14 cellular contexts compared by ENCODE assay signal in genomic region chr4:184849184-184849583, GRCh38. TPM values are rescaled to one million over a fixed set of nuclear protein-coding genes. Genes with fewer than 3 reads are reported as not detected.
DNase-seq lines count a peak whose midpoint lies in the region; ATAC-seq and TF ChIP-seq lines count a peak whose summit lies in the region.
"Had no signal": no experiment of that assay in that cellular context is flagged by ENCODE, and none has a peak within 500 bp of the region (broad histone marks: within the 10 kb centered on the region; RNA-seq: fewer than 3 reads in every experiment).

No MANE protein-coding gene starts in this region.

- peak overlapping the region; percentile 36 to 40 for H3K4me3 ChIP-seq in neutrophil (ENCODE audit: low read depth in 1 of 2, low read length in 1 of 2)
- H3K4me3 ChIP-seq: mucosa of descending colon, SJSA1 had no signal

- no peak overlapping the region for H3K4me3 Mint-ChIP-seq in activated CD4-positive, alpha-beta T cell treated with anti-CD3 and anti-CD28 coated beads for 36 hours
- H3K4me3 Mint-ChIP-seq: activated naive CD8-positive, alpha-beta T cell treated with anti-CD3 and anti-CD28 coated beads, Interleukin-2, amount 10 ng/mL, durations not matched to agents 7 days and 5 days had no signal

- no peaks in the 10 kb centered on the region for H3K27me3 ChIP-seq in neutrophil

- no peaks in the 10 kb centered on the region for H3K9me3 Mint-ChIP-seq in activated CD4-positive, alpha-beta T cell treated with anti-CD3 and anti-CD28 coated beads for 36 hours (ENCODE audit: low read depth)
- H3K9me3 Mint-ChIP-seq: activated naive CD8-positive, alpha-beta T cell treated with anti-CD3 and anti-CD28 coated beads, Interleukin-2, amount 10 ng/mL, durations not matched to agents 7 days and 5 days had no signal

- peaks cover 5% of the 10 kb centered on the region for H3K4me1 Mint-ChIP-seq in activated CD4-positive, alpha-beta T cell treated with anti-CD3 and anti-CD28 coated beads for 36 hours

- intact Hi-C loops in activated CD4-positive, alpha-beta T cell treated with anti-CD3 and anti-CD28 coated beads for 36 hours (cut with DNase I, micrococcal nuclease), result no loop called here

- H3K4me1 ChIP-seq in neutrophil (ENCODE audit: control insufficient read depth in 1 of 2, insufficient read depth in 1 of 2, low read depth in 1 of 2, low read length in 1 of 2), result peaks cover 68 to 75% of the 10 kb centered on the region in 2 experiments

- CTCF ChIA-PET in activated CD4-positive, alpha-beta T cell treated with anti-CD3 and anti-CD28 coated beads for 36 hours (lab: Charles Lee), result interaction anchor here (0.6 to 1.0 kb wide), 2 partner anchors 25 to 49 kb away, joined by 3 to 5 read pairs; no protein-coding TSS in a partner anchor

- POLR2A ChIA-PET in activated CD4-positive, alpha-beta T cell treated with anti-CD3 and anti-CD28 coated beads for 36 hours (lab: Charles Lee), result interaction anchor here (0.6 kb wide), 1 partner anchor 335 kb away, joined by 3 read pairs; no protein-coding TSS in a partner anchor

- peak overlapping the region; percentile 98 for H3K27ac ChIP-seq in neutrophil
- H3K27ac ChIP-seq: SJSA1 had no signal

- no peaks in the 10 kb centered on the region for H3K9me3 ChIP-seq in neutrophil
- H3K9me3 ChIP-seq: mucosa of descending colon, SJSA1 had no signal

- H3K27me3 Mint-ChIP-seq in activated CD4-positive, alpha-beta T cell treated with anti-CD3 and anti-CD28 coated beads for 36 hours, result peaks cover 5% of the 10 kb centered on the region

- H3K27ac Mint-ChIP-seq in activated CD4-positive, alpha-beta T cell treated with anti-CD3 and anti-CD28 coated beads for 36 hours, result peak overlapping the region; percentile 21
- H3K27ac Mint-ChIP-seq: activated naive CD8-positive, alpha-beta T cell treated with anti-CD3 and anti-CD28 coated beads, Interleukin-2, amount 10 ng/mL, durations not matched to agents 7 days and 5 days had no signal

- ATAC-seq in activated CD4-positive, alpha-beta T cell treated with anti-CD3 and anti-CD28 coated beads for 36 hours, result peak; percentile 59
- ATAC-seq in GM21423 (IDR thresholded peaks at IDR 0.05; ENCODE audit: unreplicated experiment) (peak; percentile 30), HG03354 (IDR thresholded peaks at IDR 0.05; ENCODE audit: poor library complexity, severe bottlenecking, unreplicated experiment) (peak; percentile 20), GM19467 (IDR thresholded peaks at IDR 0.05; ENCODE audit: unreplicated experiment) (no peak), GM21367 (IDR thresholded peaks at IDR 0.05; ENCODE audit: unreplicated experiment) (no peak)
- ATAC-seq: mucosa of descending colon had no signal

- no peaks in the 10 kb centered on the region for H3K36me3 Mint-ChIP-seq in activated CD4-positive, alpha-beta T cell treated with anti-CD3 and anti-CD28 coated beads for 36 hours (ENCODE audit: low read depth)
- H3K36me3 Mint-ChIP-seq: activated naive CD8-positive, alpha-beta T cell treated with anti-CD3 and anti-CD28 coated beads, Interleukin-2, amount 10 ng/mL, durations not matched to agents 7 days and 5 days had no signal

- DNase-seq in activated CD4-positive, alpha-beta T cell treated with anti-CD3 and anti-CD28 coated beads for 36 hours, result no peak
- DNase-seq in activated CD4-positive, alpha-beta T cell treated with anti-CD3 and anti-CD28 coated beads for 48 hours, result no peak
- no peak for DNase-seq in NCI-H82 treated with DMSO at 0.1 percent for 48 hours (lab: John Stamatoyannopoulos, UW; ENCODE audit: unreplicated experiment)
- DNase-seq: activated CD4-positive, alpha-beta T cell treated with anti-CD3 and anti-CD28 coated beads for 1 hour; activated naive CD8-positive, alpha-beta T cell treated with anti-CD3 and anti-CD28 coated beads, Interleukin-2, amount 10 ng/mL, durations not matched to agents 7 days and 5 days; Calu3; mucosa of descending colon; NCI-H526 treated with DMSO at 0.1 percent for 48 hours had no signal

- no peaks in the 10 kb centered on the region for H3K36me3 ChIP-seq in neutrophil
- H3K36me3 ChIP-seq: SJSA1 had no signal

- TF ChIP-seq CTCF in neutrophil (IDR thresholded peaks at IDR 0.05), result no peak

RNA-seq across cellular contexts. Expression of gene ACSL1, which starts 23.4 kb away (rescaled TPM):
- 10 to 100 TPM; 17.1 to 17.2 TPM for total RNA-seq in activated CD4-positive, alpha-beta T cell treated with anti-CD3 and anti-CD28 coated beads for 36 hours

Comparison
In these comparisons a context has a peak if more than half of its experiments do, and no peak if none do; other contexts are left out.
1. ATAC-seq: peak in activated CD4-positive, alpha-beta T cell treated with anti-CD3 and anti-CD28 coated beads for 36 hours (single experiment), GM21423 (single experiment) and HG03354 (single experiment); none in GM19467 (single experiment) and GM21367 (single experiment).